Comparison of ENCODE assay signal across 2 cellular contexts in the genomic region with DNA sequence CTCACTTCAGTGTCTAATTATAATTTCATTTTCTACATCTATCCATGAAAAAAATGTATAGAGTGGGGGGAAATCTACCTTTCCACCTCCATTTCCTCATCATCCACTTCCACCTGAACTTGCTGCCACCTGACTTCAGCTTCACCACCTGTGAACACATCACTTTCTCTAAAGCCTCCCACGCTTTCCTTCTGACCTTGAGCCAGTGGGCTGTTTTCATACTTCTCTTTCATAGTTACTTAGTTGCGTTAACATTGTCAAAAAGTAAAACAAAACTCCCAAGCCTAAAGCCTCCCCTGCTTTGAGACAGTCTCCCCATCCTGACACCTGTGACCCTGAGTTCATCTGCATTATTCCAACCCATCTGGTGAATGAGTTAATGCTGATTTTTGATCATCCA.
TF ChIP-seq lines count a peak whose summit lies in the region.

No MANE protein-coding gene starts in this region.

TF ChIP-seq in HCT116, 20 proteins besides CTCF, POLR2A, EP300 and RAD21 (continued from another document):
- TF ChIP-seq JUND (IDR thresholded peaks at IDR 0.05) (no peak), SRF (IDR thresholded peaks at IDR 0.05; ENCODE audit: low read depth) (no peak), ELF1 (IDR thresholded peaks at IDR 0.05; ENCODE audit: borderline replicate concordance, low read depth) (no peak), REST (IDR thresholded peaks at IDR 0.05; ENCODE audit: low read depth) (no peak), SP1 (IDR thresholded peaks at IDR 0.05; ENCODE audit: low read depth) (no peak), EGR1 (IDR thresholded peaks at IDR 0.05; ENCODE audit: low read depth) (no peak), EZH2 (IDR thresholded peaks at IDR 0.05) (no peak), ZNF274 (IDR thresholded peaks at IDR 0.05; ENCODE audit: low read depth, low read length) (no peak), FOSL1 (IDR thresholded peaks at IDR 0.05; ENCODE audit: low read depth) (no peak), CEBPB (IDR thresholded peaks at IDR 0.05; ENCODE audit: low read depth) (no peak), CBX3 (IDR thresholded peaks at IDR 0.05; ENCODE audit: low read depth) (no peak), ZFX (IDR thresholded peaks at IDR 0.05) (no peak)
TF ChIP-seq in HCT116: peak in this region for 0.

TF ChIP-seq in GM12878, 131 proteins besides CTCF, POLR2A, EP300 and RAD21:
- no peak for TF ChIP-seq ATF3 (IDR thresholded peaks at IDR 0.05; ENCODE audit: borderline replicate concordance, extremely low read depth, low read depth, low read length)
- no peak for TF ChIP-seq ESRRA (IDR thresholded peaks at IDR 0.05; ENCODE audit: low read length)
- no peak for TF ChIP-seq NFYA (IDR thresholded peaks at IDR 0.05; ENCODE audit: borderline replicate concordance, low read depth, low read length)
- no peak for TF ChIP-seq ETV6 (conservative IDR thresholded peaks at IDR 0.05 in 1 of 2, IDR thresholded peaks at IDR 0.05 in 1 of 2; ENCODE audit: borderline replicate concordance in 1 of 2, low read depth in 1 of 2)
- TF ChIP-seq, protein P1, sequence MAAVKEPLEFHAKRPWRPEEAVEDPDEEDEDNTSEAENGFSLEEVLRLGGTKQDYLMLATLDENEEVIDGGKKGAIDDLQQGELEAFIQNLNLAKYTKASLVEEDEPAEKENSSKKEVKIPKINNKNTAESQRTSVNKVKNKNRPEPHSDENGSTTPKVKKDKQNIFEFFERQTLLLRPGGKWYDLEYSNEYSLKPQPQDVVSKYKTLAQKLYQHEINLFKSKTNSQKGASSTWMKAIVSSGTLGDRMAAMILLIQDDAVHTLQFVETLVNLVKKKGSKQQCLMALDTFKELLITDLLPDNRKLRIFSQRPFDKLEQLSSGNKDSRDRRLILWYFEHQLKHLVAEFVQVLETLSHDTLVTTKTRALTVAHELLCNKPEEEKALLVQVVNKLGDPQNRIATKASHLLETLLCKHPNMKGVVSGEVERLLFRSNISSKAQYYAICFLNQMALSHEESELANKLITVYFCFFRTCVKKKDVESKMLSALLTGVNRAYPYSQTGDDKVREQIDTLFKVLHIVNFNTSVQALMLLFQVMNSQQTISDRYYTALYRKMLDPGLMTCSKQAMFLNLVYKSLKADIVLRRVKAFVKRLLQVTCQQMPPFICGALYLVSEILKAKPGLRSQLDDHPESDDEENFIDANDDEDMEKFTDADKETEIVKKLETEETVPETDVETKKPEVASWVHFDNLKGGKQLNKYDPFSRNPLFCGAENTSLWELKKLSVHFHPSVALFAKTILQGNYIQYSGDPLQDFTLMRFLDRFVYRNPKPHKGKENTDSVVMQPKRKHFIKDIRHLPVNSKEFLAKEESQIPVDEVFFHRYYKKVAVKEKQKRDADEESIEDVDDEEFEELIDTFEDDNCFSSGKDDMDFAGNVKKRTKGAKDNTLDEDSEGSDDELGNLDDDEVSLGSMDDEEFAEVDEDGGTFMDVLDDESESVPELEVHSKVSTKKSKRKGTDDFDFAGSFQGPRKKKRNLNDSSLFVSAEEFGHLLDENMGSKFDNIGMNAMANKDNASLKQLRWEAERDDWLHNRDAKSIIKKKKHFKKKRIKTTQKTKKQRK (IDR thresholded peaks at IDR 0.05; ENCODE audit: low read depth, low read length), result no peak
- no peak for TF ChIP-seq GABPA (IDR thresholded peaks at IDR 0.05; ENCODE audit: low read depth)
- TF ChIP-seq ZZZ3 (IDR thresholded peaks at IDR 0.05; ENCODE audit: control insufficient read depth, insufficient read length, low read depth), result no peak
- no peak for TF ChIP-seq HDAC2 (IDR thresholded peaks at IDR 0.05)
- no peak for TF ChIP-seq EED (IDR thresholded peaks at IDR 0.05; ENCODE audit: low read depth)
- TF ChIP-seq, protein P2, sequence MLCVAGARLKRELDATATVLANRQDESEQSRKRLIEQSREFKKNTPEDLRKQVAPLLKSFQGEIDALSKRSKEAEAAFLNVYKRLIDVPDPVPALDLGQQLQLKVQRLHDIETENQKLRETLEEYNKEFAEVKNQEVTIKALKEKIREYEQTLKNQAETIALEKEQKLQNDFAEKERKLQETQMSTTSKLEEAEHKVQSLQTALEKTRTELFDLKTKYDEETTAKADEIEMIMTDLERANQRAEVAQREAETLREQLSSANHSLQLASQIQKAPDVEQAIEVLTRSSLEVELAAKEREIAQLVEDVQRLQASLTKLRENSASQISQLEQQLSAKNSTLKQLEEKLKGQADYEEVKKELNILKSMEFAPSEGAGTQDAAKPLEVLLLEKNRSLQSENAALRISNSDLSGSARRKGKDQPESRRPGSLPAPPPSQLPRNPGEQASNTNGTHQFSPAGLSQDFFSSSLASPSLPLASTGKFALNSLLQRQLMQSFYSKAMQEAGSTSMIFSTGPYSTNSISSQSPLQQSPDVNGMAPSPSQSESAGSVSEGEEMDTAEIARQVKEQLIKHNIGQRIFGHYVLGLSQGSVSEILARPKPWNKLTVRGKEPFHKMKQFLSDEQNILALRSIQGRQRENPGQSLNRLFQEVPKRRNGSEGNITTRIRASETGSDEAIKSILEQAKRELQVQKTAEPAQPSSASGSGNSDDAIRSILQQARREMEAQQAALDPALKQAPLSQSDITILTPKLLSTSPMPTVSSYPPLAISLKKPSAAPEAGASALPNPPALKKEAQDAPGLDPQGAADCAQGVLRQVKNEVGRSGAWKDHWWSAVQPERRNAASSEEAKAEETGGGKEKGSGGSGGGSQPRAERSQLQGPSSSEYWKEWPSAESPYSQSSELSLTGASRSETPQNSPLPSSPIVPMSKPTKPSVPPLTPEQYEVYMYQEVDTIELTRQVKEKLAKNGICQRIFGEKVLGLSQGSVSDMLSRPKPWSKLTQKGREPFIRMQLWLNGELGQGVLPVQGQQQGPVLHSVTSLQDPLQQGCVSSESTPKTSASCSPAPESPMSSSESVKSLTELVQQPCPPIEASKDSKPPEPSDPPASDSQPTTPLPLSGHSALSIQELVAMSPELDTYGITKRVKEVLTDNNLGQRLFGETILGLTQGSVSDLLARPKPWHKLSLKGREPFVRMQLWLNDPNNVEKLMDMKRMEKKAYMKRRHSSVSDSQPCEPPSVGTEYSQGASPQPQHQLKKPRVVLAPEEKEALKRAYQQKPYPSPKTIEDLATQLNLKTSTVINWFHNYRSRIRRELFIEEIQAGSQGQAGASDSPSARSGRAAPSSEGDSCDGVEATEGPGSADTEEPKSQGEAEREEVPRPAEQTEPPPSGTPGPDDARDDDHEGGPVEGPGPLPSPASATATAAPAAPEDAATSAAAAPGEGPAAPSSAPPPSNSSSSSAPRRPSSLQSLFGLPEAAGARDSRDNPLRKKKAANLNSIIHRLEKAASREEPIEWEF (IDR thresholded peaks at IDR 0.05; ENCODE audit: insufficient replicate concordance, low read depth, low read length), result no peak
- TF ChIP-seq MEF2B (IDR thresholded peaks at IDR 0.05; ENCODE audit: partially characterized antibody, poor library complexity, severe bottlenecking), result no peak
